8 cellular contexts compared by ENCODE assay signal in genomic region chr5:159262859-159263568, GRCh38. TPM values are rescaled to one million over a fixed set of nuclear protein-coding genes. Genes with fewer than 3 reads are reported as not detected.
DNase-seq lines count a peak whose midpoint lies in the region; TF ChIP-seq lines count a peak whose summit lies in the region.

Gene UBLCP1, plus strand, starts transcription at chr5:159263290. Its CDS starts 5,626 bp downstream, at chr5:159268916.

- H3K27me3 Mint-ChIP-seq in neural crest cell (ENCODE audit: low read depth), result peaks cover 31% of the 10 kb centered on the region

- peak within 1 kb of the TSS; percentile 99 for H3K27ac Mint-ChIP-seq in neural crest cell (ENCODE audit: unreplicated experiment)

- TF ChIP-seq CTCF in MM.1S (IDR thresholded peaks at IDR 0.05; ENCODE audit: low read length), result no peak
- no peak for TF ChIP-seq CTCF in foreskin fibroblast (IDR thresholded peaks at IDR 0.05; ENCODE audit: low read depth, low read length)
- no peak for TF ChIP-seq CTCF in neural crest cell (conservative IDR thresholded peaks at IDR 0.05)

- H3K4me2 ChIP-seq in MM.1S (ENCODE audit: low read depth, low read length), result peak within 1 kb of the TSS; percentile 59

- H3K9me2 ChIP-seq in MM.1S (replicated peaks; ENCODE audit: insufficient read depth, low read length), result no peaks in the 10 kb centered on the region

- no peaks in the 10 kb centered on the region for H3K27me3 ChIP-seq in MM.1S (replicated peaks; ENCODE audit: insufficient read depth, low read length)
- H3K27me3 ChIP-seq in stomach smooth muscle (ENCODE audit: control insufficient read depth in 1 of 2, insufficient read depth in 2 of 2, low read length in 2 of 2), result no peaks in the 10 kb centered on the region

- H3K27ac ChIP-seq in MM.1S (ENCODE audit: low read length) (peak within 1 kb of the TSS; percentile 92), stomach smooth muscle (ENCODE audit: low read length) (peak within 1 kb of the TSS; percentile 90)

- H3K36me3 ChIP-seq in MM.1S (replicated peaks; ENCODE audit: insufficient read depth, low read length) (no peaks in the 10 kb centered on the region), stomach smooth muscle (ENCODE audit: control insufficient read depth in 2 of 2, insufficient read depth in 2 of 2, low read length in 2 of 2) (no peaks in the 10 kb centered on the region)

- peak within 1 kb of the TSS; percentile 84 for H3K4me3 ChIP-seq in MM.1S (ENCODE audit: low read length)
- H3K4me3 ChIP-seq in foreskin fibroblast (ENCODE audit: low read depth in 1 of 2, low read length in 2 of 2), result peak within 1 kb of the TSS; percentile 89 to 100
- peak within 1 kb of the TSS; percentile 89 to 99 for H3K4me3 ChIP-seq in stomach smooth muscle (ENCODE audit: low read length in 2 of 2)

- peaks cover 21% of the 10 kb centered on the region for H3K4me1 Mint-ChIP-seq in neural crest cell

- H3K9me3 ChIP-seq in MM.1S (replicated peaks; ENCODE audit: insufficient read depth, low read length), result no peaks in the 10 kb centered on the region
- H3K9me3 ChIP-seq in stomach smooth muscle (ENCODE audit: control insufficient read depth in 2 of 2, low read length in 2 of 2), result no peaks in the 10 kb centered on the region

- H3K36me3 Mint-ChIP-seq in neural crest cell (ENCODE audit: low read depth), result peaks cover 26% of the 10 kb centered on the region

- H4K20me1 ChIP-seq in MM.1S (ENCODE audit: insufficient read depth, low read length), result no peaks in the 10 kb centered on the region

- peak within 1 kb of the TSS; percentile 92 for H3K4me3 Mint-ChIP-seq in neural crest cell

- peaks cover 18% of the 10 kb centered on the region for H3K79me2 ChIP-seq in MM.1S (ENCODE audit: low read length)

- H2AFZ ChIP-seq in MM.1S (ENCODE audit: low read length), result peak within 1 kb of the TSS; percentile 87

- peaks cover 6% of the 10 kb centered on the region for H3K9me3 Mint-ChIP-seq in neural crest cell

- DNase-seq in GDM1 (lab: John Stamatoyannopoulos, UW), result peak; percentile 75
- DNase-seq in HCEC 1CT, result peak; percentile 74
- peak; percentile 91 for DNase-seq in MM.1S
- peak; percentile 88 for DNase-seq in SIG-M5 treated with dmso at 0.1 percent for 504 hours (lab: John Stamatoyannopoulos, UW; ENCODE audit: unreplicated experiment)
- peak; percentile 77 for DNase-seq in activated gamma-delta T cell treated with Interleukin-2 at 50 U/mL for 16 hours
- peak; percentile 57 to 84 for DNase-seq in foreskin fibroblast
- peak; percentile 63 for DNase-seq in neural crest cell (ENCODE audit: low read depth, low spot score)

- H3K9ac ChIP-seq in MM.1S (ENCODE audit: low read length) (peak within 1 kb of the TSS; percentile 77), stomach smooth muscle (ENCODE audit: low read length in 2 of 2) (peak within 1 kb of the TSS; percentile 80 to 98)

- H3K4me1 ChIP-seq in MM.1S (ENCODE audit: low read length) (peaks cover 7% of the 10 kb centered on the region; the same call in 1 of the 2 replicates), stomach smooth muscle (ENCODE audit: control insufficient read depth, insufficient read depth, low read length) (peaks cover 12% of the 10 kb centered on the region)

- H3F3A ChIP-seq in MM.1S (ENCODE audit: insufficient read depth, low read length), result peaks cover 5% of the 10 kb centered on the region; the same call in 1 of the 2 replicates

RNA-seq across cellular contexts. Expression of gene UBLCP1, which starts in this region (rescaled TPM):
- 36.9 and 39.2 TPM in 2 replicates for total RNA-seq in neural crest cell

Comparison
In these comparisons a context has a peak if more than half of its experiments do, and no peak if none do; other contexts are left out.
1. Peak in every context shown above with its lines: DNase-seq, H3K4me3 ChIP-seq and H3K27ac ChIP-seq.